In genomic region chr15:56491110-56491722, GRCh38 we compare ENCODE assay signal across 8 cellular contexts. TPM values are rescaled to one million over a fixed set of nuclear protein-coding genes. Genes with fewer than 3 reads are reported as not detected.
DNase-seq lines count a peak whose midpoint lies in the region; ATAC-seq and TF ChIP-seq lines count a peak whose summit lies in the region.

No MANE protein-coding gene starts in this region.

- intact Hi-C loops in body of pancreas (cut with DNase I), result loop anchor here (5.0 kb wide), 1 partner anchor 816 kb away; no protein-coding TSS in a partner anchor

- no peak overlapping the region for H3K27ac Mint-ChIP-seq in immature natural killer cell

- H3K27me3 ChIP-seq in BJ (ENCODE audit: control insufficient read depth, insufficient read depth, low read length), result no peaks in the 10 kb centered on the region; the same call in 1 of the 2 replicates
- H3K27me3 ChIP-seq in body of pancreas, result no peaks in the 10 kb centered on the region

- 27 to 34% methylated on average over 5 of the region's 5 CpGs for WGBS in body of pancreas, 2 donors

- H3K36me3 Mint-ChIP-seq in immature natural killer cell, result no peaks in the 10 kb centered on the region

- H3K9me3 ChIP-seq in body of pancreas, result no peaks in the 10 kb centered on the region

- H3K9me3 Mint-ChIP-seq in immature natural killer cell, result no peaks in the 10 kb centered on the region

- POLR2A ChIA-PET in BJ (lab: Charles Lee), result interaction anchor here (0.5 to 0.6 kb wide), 2 partner anchors 835 to 850 kb away, joined by 10 to 13 read pairs; no protein-coding TSS in a partner anchor

- H3K4me3 Mint-ChIP-seq in immature natural killer cell, result no peak overlapping the region

- H3K27me3 Mint-ChIP-seq in immature natural killer cell (ENCODE audit: low read depth in 3 of 3), result peaks cover 0 to 7% (median 2%) of the 10 kb centered on the region in 3 donors

- TF ChIP-seq POLR2A in body of pancreas (IDR thresholded peaks at IDR 0.05), result no peak

- ATAC-seq in GM21360 (IDR thresholded peaks at IDR 0.05; ENCODE audit: unreplicated experiment), result peak; percentile 52
- peak; percentile 69 for ATAC-seq in body of pancreas
- no peak for ATAC-seq in omental fat pad (ENCODE audit: low FRiP score)

- peak; percentile 18 for DNase-seq in BJ (ENCODE audit: low read depth)
- DNase-seq in NCI-H128 (lab: John Stamatoyannopoulos, UW; ENCODE audit: unreplicated experiment), result peak; percentile 17
- DNase-seq in T-helper 1 cell, result peak in 3 of 5 donors; percentile 14 to 46 (median 28)
- DNase-seq in body of pancreas, result peak; percentile 69 to 79 (median 70)
- peak; percentile 8 to 31 (median 30) for DNase-seq in immature natural killer cell
- DNase-seq in stimulated activated CD4-positive, alpha-beta T cell treated with anti-CD3 and anti-CD28 coated beads, Interleukin-15, amount 100 ng/mL, for 24 hours, result peak; percentile 71
- no peak for DNase-seq in omental fat pad (ENCODE audit: low spot score)

- CTCF ChIA-PET in BJ (lab: Yijun Ruan, JAX), result interaction anchor here (0.6 to 8.6 kb wide), 38 partner anchors 9 to 1039 kb away, joined by 3 to 73 read pairs (median 4); partner anchors contain the start of gene MNS1

- H3K4me1 ChIP-seq in body of pancreas, result no peaks in the 10 kb centered on the region

- H3K27ac ChIP-seq in body of pancreas, result no peak overlapping the region

- H3K36me3 ChIP-seq in BJ (ENCODE audit: control insufficient read depth, insufficient read depth, low read length) (no peaks in the 10 kb centered on the region), body of pancreas (replicated peaks in 1 of 2; ENCODE audit: insufficient read depth in 1 of 2, low read depth in 2 of 2) (no peaks in the 10 kb centered on the region)

- H3K4me3 ChIP-seq in BJ (ENCODE audit: low read depth, low read length) (no peak overlapping the region), body of pancreas (no peak overlapping the region)

- TF ChIP-seq CTCF in BJ (IDR thresholded peaks at IDR 0.05; ENCODE audit: insufficient read depth, low read depth, low read length) (peak; percentile 96), body of pancreas (IDR thresholded peaks at IDR 0.05) (peak; percentile 45 to 81 (median 73)), omental fat pad (IDR thresholded peaks at IDR 0.05) (no peak)

- H3K4me1 Mint-ChIP-seq in immature natural killer cell, result no peaks in the 10 kb centered on the region

RNA-seq across cellular contexts. Expression of gene MNS1, which starts 26.3 kb away (rescaled TPM):
- 0.32 and 0.58 TPM in 2 replicates for polyA plus RNA-seq in BJ (2011; rRNA removed)
- polyA minus RNA-seq in BJ (2011; rRNA and poly(A)+ RNA removed), result 0.10 TPM in 1 of 2 replicates, not detected in the other
- 1 to 10 TPM; 1.6 to 4.0 TPM for total RNA-seq in body of pancreas
- under 1 TPM in 1 of 3 donors, not detected in 2; 0.09 TPM for polyA plus RNA-seq in immature natural killer cell
- 1 to 10 TPM in 1 of 4 donors, under 1 TPM in 2, not detected in 1; 0.84 to 1.0 (median 0.84) TPM for total RNA-seq in omental fat pad

Comparison
In these comparisons a context has a peak if more than half of its experiments do, and no peak if none do; other contexts are left out.
1. CTCF ChIP-seq: peak in BJ (single experiment) and body of pancreas (7 of 7); none in omental fat pad (0 of 3).